In the genomic region with DNA sequence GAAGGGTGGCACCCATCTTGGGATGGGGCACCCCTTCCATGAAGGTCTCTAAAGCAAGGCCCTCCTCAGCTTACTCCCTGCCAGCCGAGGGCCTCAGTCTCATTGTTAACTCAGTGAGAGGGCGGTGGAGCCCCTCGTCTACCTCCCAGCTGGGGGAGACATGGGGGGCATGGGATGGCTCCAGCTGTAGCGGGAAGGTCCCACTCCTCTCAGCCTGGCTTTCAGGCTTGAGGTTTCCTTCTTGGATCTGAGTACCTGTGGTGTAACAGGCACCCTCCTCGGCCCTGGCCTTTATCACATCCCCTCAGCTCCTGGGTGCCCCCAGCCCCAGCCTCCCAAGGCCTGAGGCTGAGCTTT, we compare ENCODE assay signal across 10 cellular contexts. TPM values are rescaled to one million over a fixed set of nuclear protein-coding genes. Genes with fewer than 3 reads are reported as not detected.
DNase-seq lines count a peak whose midpoint lies in the region; ATAC-seq and TF ChIP-seq lines count a peak whose summit lies in the region.
"Had no signal": no experiment of that assay in that cellular context is flagged by ENCODE, and none has a peak within 500 bp of the region (broad histone marks: within the 10 kb centered on the region; RNA-seq: fewer than 3 reads in every experiment).

No MANE protein-coding gene starts in this region.

- H3K9me3 ChIP-seq in WERI-Rb-1 (ENCODE audit: severe bottlenecking), result no peaks in the 10 kb centered on the region
- H3K9me3 ChIP-seq: psoas muscle had no signal

- H3K27me3 Mint-ChIP-seq in activated T-cell treated with anti-CD3 and anti-CD28 coated beads, Interleukin-2, amount 50 U/mL, for 4 hours (ENCODE audit: low read depth), result no peaks in the 10 kb centered on the region
- peaks cover 20% of the 10 kb centered on the region for H3K27me3 Mint-ChIP-seq in glutamatergic neuron (ENCODE audit: unreplicated experiment)
- H3K27me3 Mint-ChIP-seq in type B pancreatic cell, result no peaks in the 10 kb centered on the region

- peaks cover 39% of the 10 kb centered on the region for H3K36me3 ChIP-seq in WERI-Rb-1

- no peaks in the 10 kb centered on the region for H3K9me3 Mint-ChIP-seq in activated T-cell treated with anti-CD3 and anti-CD28 coated beads, Interleukin-2, amount 50 U/mL, for 4 hours
- H3K9me3 Mint-ChIP-seq in glutamatergic neuron (ENCODE audit: unreplicated experiment), result peaks cover 17% of the 10 kb centered on the region
- peaks cover 5% of the 10 kb centered on the region for H3K9me3 Mint-ChIP-seq in type B pancreatic cell

- ATAC-seq in activated T-cell treated with anti-CD3 and anti-CD28 coated beads, Interleukin-2, amount 50 U/mL, for 4 hours, result no peak
- ATAC-seq: psoas muscle had no signal

- H3K4me3 ChIP-seq in WERI-Rb-1 (ENCODE audit: low read depth, low read length), result no peak overlapping the region

- peak overlapping the region; percentile 95 for H3K4me3 Mint-ChIP-seq in activated T-cell treated with anti-CD3 and anti-CD28 coated beads, Interleukin-2, amount 50 U/mL, for 4 hours
- H3K4me3 Mint-ChIP-seq in glutamatergic neuron (ENCODE audit: unreplicated experiment) (peak overlapping the region; percentile 92), type B pancreatic cell (peak overlapping the region; percentile 95)

- H3K27me3 ChIP-seq in WERI-Rb-1 (ENCODE audit: insufficient read depth, low read depth, severe bottlenecking), result no peaks in the 10 kb centered on the region
- H3K27me3 ChIP-seq: brain microvascular endothelial cell had no signal

- peak overlapping the region; percentile 92 for H3K27ac ChIP-seq in WERI-Rb-1
- H3K27ac ChIP-seq: psoas muscle had no signal

- peaks cover 20% of the 10 kb centered on the region for H3K4me1 Mint-ChIP-seq in activated T-cell treated with anti-CD3 and anti-CD28 coated beads, Interleukin-2, amount 50 U/mL, for 4 hours (ENCODE audit: low read depth)
- peaks cover 10% of the 10 kb centered on the region for H3K4me1 Mint-ChIP-seq in glutamatergic neuron (ENCODE audit: low read depth, unreplicated experiment)
- H3K4me1 Mint-ChIP-seq in type B pancreatic cell (ENCODE audit: unreplicated experiment), result peaks cover 6% of the 10 kb centered on the region

- no peak for DNase-seq in activated T-cell treated with anti-CD3 and anti-CD28 coated beads, Interleukin-2, amount 50 U/mL, for 4 hours
- DNase-seq in activated T-cell treated with anti-CD3 and anti-CD28 coated beads for 4 hours, result no peak
- no peak for DNase-seq in WERI-Rb-1
- no peak for DNase-seq in glutamatergic neuron
- no peak for DNase-seq in type B pancreatic cell (ENCODE audit: extremely low spot score, unreplicated experiment)
- no peak for DNase-seq in G401 (ENCODE audit: low spot score)
- DNase-seq in germinal center (ENCODE audit: low spot score), result no peak
- no peak for DNase-seq in activated CD8-positive, alpha-beta memory T cell treated with anti-CD3 and anti-CD28 coated beads, Interleukin-2, amount 50 U/mL, for 4 hours
- DNase-seq: brain microvascular endothelial cell, psoas muscle had no signal

- in situ Hi-C loops in G401 (cut with HindIII; ENCODE audit: low sequenced_read_pairs), result no loop called here

- TF ChIP-seq CTCF in WERI-Rb-1 (IDR thresholded peaks at IDR 0.05; ENCODE audit: low read depth, low read length), result no peak
- no peak for TF ChIP-seq CTCF in glutamatergic neuron (IDR thresholded peaks at IDR 0.05; ENCODE audit: partially characterized antibody, unreplicated experiment)
- TF ChIP-seq CTCF in type B pancreatic cell (conservative IDR thresholded peaks at IDR 0.05), result no peak

- H3K36me3 Mint-ChIP-seq in activated T-cell treated with anti-CD3 and anti-CD28 coated beads, Interleukin-2, amount 50 U/mL, for 4 hours (ENCODE audit: insufficient read depth), result peaks cover 25% of the 10 kb centered on the region
- H3K36me3 Mint-ChIP-seq in glutamatergic neuron (ENCODE audit: unreplicated experiment) (peaks cover 7% of the 10 kb centered on the region), type B pancreatic cell (peaks cover 23% of the 10 kb centered on the region)

- no peak overlapping the region for H3K27ac Mint-ChIP-seq in glutamatergic neuron (ENCODE audit: unreplicated experiment)
- H3K27ac Mint-ChIP-seq in type B pancreatic cell, result no peak overlapping the region

RNA-seq across cellular contexts. Expression of a gene that starts 2.0 kb away (rescaled TPM):
- 1,000 to 10,000 TPM; 1,069 to 1,172 (median 1,160) TPM for total RNA-seq in activated T-cell treated with anti-CD3 and anti-CD28 coated beads, Interleukin-2, amount 50 U/mL, for 4 hours
- total RNA-seq in glutamatergic neuron (ENCODE audit: unreplicated experiment) (581 TPM), type B pancreatic cell (ENCODE audit: low replicate concordance) (436 and 570 TPM in 2 replicates)
- not detected in 2 replicates for total RNA-seq in G401 (2014; rRNA removed; shearing (Covaris generic))

RNA-seq across cellular contexts. Expression of a gene that starts 38.5 kb away (rescaled TPM):
- total RNA-seq in activated T-cell treated with anti-CD3 and anti-CD28 coated beads, Interleukin-2, amount 50 U/mL, for 4 hours, result 1 to 10 TPM; 2.0 to 3.3 (median 2.4) TPM
- 52.4 TPM for total RNA-seq in glutamatergic neuron (ENCODE audit: unreplicated experiment)
- total RNA-seq in type B pancreatic cell (ENCODE audit: low replicate concordance), result 19.6 and 32.1 TPM in 2 replicates
- total RNA-seq in G401 (2014; rRNA removed; shearing (Covaris generic)), result not detected in 2 replicates

RNA-seq across cellular contexts. Expression of a gene that starts 57.3 kb away (rescaled TPM):
- total RNA-seq in activated T-cell treated with anti-CD3 and anti-CD28 coated beads, Interleukin-2, amount 50 U/mL, for 4 hours, result 1 to 10 TPM; 5.7 to 7.1 (median 6.9) TPM
- total RNA-seq in glutamatergic neuron (ENCODE audit: unreplicated experiment) (1.2 TPM), type B pancreatic cell (ENCODE audit: low replicate concordance) (2.6 and 9.5 TPM in 2 replicates)
- not detected in 2 replicates for total RNA-seq in G401 (2014; rRNA removed; shearing (Covaris generic))

Comparison
In these comparisons a context has a peak if more than half of its experiments do, and no peak if none do; other contexts are left out.
1. RNA of a gene that starts 2.0 kb away (total RNA-seq): 1,069 to 1,172 TPM in activated T-cell treated with anti-CD3 and anti-CD28 coated beads, Interleukin-2, amount 50 U/mL, for 4 hours, 581 TPM in glutamatergic neuron (single experiment) and 436 to 570 TPM in type B pancreatic cell; not detected in G401; every median in the first group is over 100 times any median in the second.
2. Peak in every context shown above with its lines, with median percentiles within 50 percentile points of each other: H3K4me3 Mint-ChIP-seq.